Comparison of ENCODE assay signal across 15 cellular contexts in genomic region chr5:32933692-32934091, GRCh38.
DNase-seq lines count a peak whose midpoint lies in the region; ATAC-seq and TF ChIP-seq lines count a peak whose summit lies in the region.
"Had no signal": no experiment of that assay in that cellular context is flagged by ENCODE, and none has a peak within 500 bp of the region (broad histone marks: within the 10 kb centered on the region; RNA-seq: fewer than 3 reads in every experiment).

No MANE protein-coding gene starts in this region.

- H3K27ac ChIP-seq in dorsolateral prefrontal cortex (no peak overlapping the region), neuronal stem cell (replicated peaks; ENCODE audit: low read length) (no peak overlapping the region)
- H3K27ac ChIP-seq: BLaER1 treated with 17β-estradiol and CSF1 and Interleukin-3, amounts not matched to agents 10 nM and 100 nM; GM23248 had no signal

- no peak overlapping the region for H2BK15ac ChIP-seq in neuronal stem cell (ENCODE audit: low read length)

- H2BK120ac ChIP-seq in neuronal stem cell (ENCODE audit: low read depth, low read length) = no peak overlapping the region

- no peaks in the 10 kb centered on the region for H3K9me3 ChIP-seq in neuronal stem cell (replicated peaks in 1 of 2; ENCODE audit: control insufficient read depth in 2 of 2, insufficient read depth in 1 of 2, low read depth in 1 of 2, low read length in 2 of 2)
- H3K9me3 ChIP-seq: BLaER1 treated with 17β-estradiol and CSF1 and Interleukin-3, amounts not matched to agents 10 nM and 100 nM; HAP-1 had no signal

- ATAC-seq in SK-N-SH treated with all-trans-retinoic acid at 6 μM for 48 hours = peak; percentile 54
- ATAC-seq: CD8-positive, alpha-beta T cell had no signal

- H4K91ac ChIP-seq in neuronal stem cell (ENCODE audit: low read depth, low read length, poor library complexity) = no peak overlapping the region

- H3K14ac ChIP-seq in neuronal stem cell (ENCODE audit: low read length) = no peak overlapping the region

- H3K4me1 ChIP-seq in neuronal stem cell (ENCODE audit: control insufficient read depth in 2 of 2, insufficient read depth in 1 of 2, low read depth in 1 of 2, low read length in 2 of 2) = no peaks in the 10 kb centered on the region
- H3K4me1 ChIP-seq: BLaER1 treated with 17β-estradiol and CSF1 and Interleukin-3, amounts not matched to agents 10 nM and 100 nM; HAP-1 had no signal

- intact Hi-C loops in dorsolateral prefrontal cortex (cut with DNase I) = no loop called here

- no peak overlapping the region for H3K23ac ChIP-seq in neuronal stem cell (ENCODE audit: low read depth, low read length, poor library complexity)

- H3K4me3 ChIP-seq in dorsolateral prefrontal cortex = no peak overlapping the region
- no peak overlapping the region for H3K4me3 ChIP-seq in neuronal stem cell (ENCODE audit: low read length in 2 of 2)
- H3K4me3 ChIP-seq: BLaER1 treated with 17β-estradiol and CSF1 and Interleukin-3, amounts not matched to agents 10 nM and 100 nM; GM23248; HAP-1 had no signal

- no peaks in the 10 kb centered on the region for H3K79me1 ChIP-seq in neuronal stem cell (ENCODE audit: low read depth, low read length)

- H2BK12ac ChIP-seq in neuronal stem cell (ENCODE audit: low read length) = no peak overlapping the region

- no CpG with 5 or more reads among the region's 8 CpGs for WGBS in neuronal stem cell (ENCODE audit: extremely low coverage in 2 of 2, insufficient read length in 2 of 2, insufficient replicate concordance in 1 of 2), 2 donors

- no peak for TF ChIP-seq CTCF in dorsolateral prefrontal cortex (IDR thresholded peaks at IDR 0.05 in 54 of 56, conservative IDR thresholded peaks at IDR 0.05 in 2 of 56; ENCODE audit: low read depth in 1 of 56, partially characterized antibody in 56 of 56)

- H3K36me3 ChIP-seq in neuronal stem cell (replicated peaks in 1 of 2; ENCODE audit: control insufficient read depth in 2 of 2, insufficient read depth in 2 of 2, low read length in 2 of 2) = no peaks in the 10 kb centered on the region
- H3K36me3 ChIP-seq: BLaER1 treated with 17β-estradiol and CSF1 and Interleukin-3, amounts not matched to agents 10 nM and 100 nM; HAP-1 had no signal

- H2AK5ac ChIP-seq in neuronal stem cell (ENCODE audit: low read depth, low read length) = no peak overlapping the region

- H2AFZ ChIP-seq in neuronal stem cell (ENCODE audit: low read length) = no peak overlapping the region
- H2AFZ ChIP-seq: GM23248 had no signal

- H2BK5ac ChIP-seq in neuronal stem cell (ENCODE audit: low read length) = no peak overlapping the region

- H3K27me3 ChIP-seq in dorsolateral prefrontal cortex (peaks cover 0 to 4% (median 0%) of the 10 kb centered on the region in 45 donors), neuronal stem cell (ENCODE audit: control insufficient read depth in 3 of 3, insufficient read depth in 3 of 3, low read depth in 1 of 3, low read length in 3 of 3) (no peaks in the 10 kb centered on the region)
- H3K27me3 ChIP-seq: BLaER1 treated with 17β-estradiol and CSF1 and Interleukin-3, amounts not matched to agents 10 nM and 100 nM had no signal

- H3K4me2 ChIP-seq in neuronal stem cell (ENCODE audit: insufficient read depth, low read length, poor library complexity, severe bottlenecking) = no peak overlapping the region
- H3K4me2 ChIP-seq: BLaER1 treated with 17β-estradiol and CSF1 and Interleukin-3, amounts not matched to agents 10 nM and 100 nM had no signal

- no peak overlapping the region for H4K8ac ChIP-seq in neuronal stem cell (ENCODE audit: low read depth, low read length)

- no peak overlapping the region for H3K9ac ChIP-seq in neuronal stem cell (ENCODE audit: low read depth, low read length, poor library complexity)
- H3K9ac ChIP-seq: BLaER1 treated with 17β-estradiol and CSF1 and Interleukin-3, amounts not matched to agents 10 nM and 100 nM; GM23248 had no signal

- DNase-seq in ELR (ENCODE audit: low read depth) (peak; percentile 52), M059J (ENCODE audit: low read depth) (peak; percentile 58), islet precursor cell (peak; percentile 63), dorsolateral prefrontal cortex (no peak), NCI-H146 treated with DMSO at 0.1 percent for 48 hours (lab: John Stamatoyannopoulos, UW; ENCODE audit: unreplicated experiment) (no peak), neuronal stem cell (ENCODE audit: low spot score) (no peak), NOMO-1 treated with dmso at 0.1 percent for 144 hours (lab: John Stamatoyannopoulos, UW; ENCODE audit: unreplicated experiment) (no peak)
- DNase-seq: Calu3; CD8-positive, alpha-beta T cell; DMS79 treated with DMSO at 0.1 percent for 48 hours; GDM1; GM23248 had no signal

- H3K18ac ChIP-seq in neuronal stem cell (ENCODE audit: low read length) = no peak overlapping the region

- no peak overlapping the region for H3K4ac ChIP-seq in neuronal stem cell (ENCODE audit: low read length)

TF ChIP-seq in SK-N-SH treated with all-trans-retinoic acid at 6 μM for 48 hours, 23 proteins besides CTCF, POLR2A, EP300 and RAD21:
- no peak for TF ChIP-seq POU6F1 (CRISPR knock-in tag; IDR thresholded peaks at IDR 0.05; ENCODE audit: borderline replicate concordance, low read depth)
TF ChIP-seq in SK-N-SH treated with all-trans-retinoic acid at 6 μM for 48 hours: peak in this region for 0.

Comparison
In these comparisons a context has a peak if more than half of its experiments do, and no peak if none do; other contexts are left out.
1. DNase-seq: peak in ELR (single experiment), M059J (single experiment) and islet precursor cell (single experiment); none in dorsolateral prefrontal cortex (0 of 10), NCI-H146 treated with DMSO at 0.1 percent for 48 hours (single experiment), neuronal stem cell (single experiment) and NOMO-1 treated with dmso at 0.1 percent for 144 hours (single experiment).